11 cellular contexts compared by ENCODE assay signal in the genomic region with DNA sequence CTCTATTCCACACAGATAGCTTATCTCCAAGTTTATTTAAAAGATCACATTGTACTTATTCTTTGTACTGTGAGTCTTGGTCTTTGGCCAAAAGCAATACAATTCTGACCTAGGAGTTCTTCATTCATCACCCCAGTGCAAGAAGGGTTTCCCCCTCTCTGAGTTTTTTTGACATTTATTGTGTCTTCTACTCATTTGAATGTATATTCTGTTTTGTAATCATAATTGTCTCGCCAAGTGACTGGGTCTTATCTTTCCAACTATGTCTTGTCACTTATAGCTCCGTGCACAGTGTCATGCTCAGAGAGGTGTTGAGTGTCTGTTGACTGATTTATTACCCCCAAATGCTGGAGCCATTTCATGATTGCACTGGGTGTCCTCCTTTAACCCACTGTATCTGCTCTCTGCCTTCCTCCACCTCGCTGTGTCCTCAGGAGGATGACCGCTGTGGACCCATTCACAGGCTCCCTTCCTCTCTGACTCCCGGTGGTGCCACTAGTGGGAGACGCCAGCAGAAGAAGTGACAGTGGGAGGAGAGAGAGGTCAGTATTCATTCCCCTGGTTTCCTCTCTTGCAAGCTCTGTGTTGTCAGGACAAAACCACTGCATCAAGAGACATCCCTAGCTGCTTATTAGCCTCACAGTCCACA.
"Had no signal": no experiment of that assay in that cellular context is flagged by ENCODE, and none has a peak within 500 bp of the region (broad histone marks: within the 10 kb centered on the region; RNA-seq: fewer than 3 reads in every experiment).

No MANE protein-coding gene starts in this region.

- H3K9me3 ChIP-seq: stomach, thoracic aorta had no signal

- H3K36me3 ChIP-seq: stomach, thoracic aorta had no signal

- H3K4me3 ChIP-seq: stomach, thoracic aorta had no signal

- H3K27ac ChIP-seq: epithelial cell of prostate, stomach, thoracic aorta had no signal

- ATAC-seq: effector memory CD8-positive, alpha-beta T cell; left lobe of liver; T-helper 17 cell had no signal

- H3K27me3 ChIP-seq: stomach had no signal

- DNase-seq: activated B cell treated with CpG ODN at 0.5 μM for 24 hours; activated CD4-positive, alpha-beta T cell treated with anti-CD3 and anti-CD28 coated beads, Interleukin-2, amount 50 U/mL, for 1 hour; activated naive CD4-positive, alpha-beta T cell treated with anti-CD3 and anti-CD28 coated beads, Interleukin-2, amount 10 ng/mL, durations not matched to agents 7 days and 5 days; effector memory CD8-positive, alpha-beta T cell; stimulated activated CD4-positive, alpha-beta T cell treated with anti-CD3 and anti-CD28 coated beads, Interleukin-15, amount 100 ng/mL, for 24 hours; stimulated activated CD4-positive, alpha-beta T cell treated with anti-CD3 and anti-CD28 coated beads, Interleukin-4, amount 100 ng/mL, for 4 hours; stomach; T-helper 17 cell had no signal
